Comparison of ENCODE assay signal across 9 cellular contexts in the genomic region with DNA sequence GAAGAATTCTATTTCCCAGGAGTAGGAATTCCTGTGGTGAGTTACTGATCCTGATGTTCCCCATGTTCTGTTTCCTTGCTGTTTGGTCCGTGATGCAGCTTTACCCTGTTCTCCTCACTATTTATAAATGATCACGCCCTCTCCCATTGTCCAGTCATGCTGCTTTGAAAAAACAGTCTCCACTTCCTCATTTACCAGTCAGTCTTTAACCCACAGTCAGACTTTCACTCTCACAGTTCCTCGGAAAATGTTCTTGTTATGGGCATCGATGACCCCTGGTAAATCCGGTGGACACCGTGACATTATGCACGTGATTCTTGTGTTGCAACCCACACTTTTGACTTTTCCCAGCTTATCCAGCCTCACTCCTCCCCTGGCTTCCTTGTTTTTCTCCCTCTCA. TPM values are rescaled to one million over a fixed set of nuclear protein-coding genes. Genes with fewer than 3 reads are reported as not detected.
A peak's percentile ranks its signal among the peaks of the same experiment; 100 is the strongest.
DNase-seq lines count a peak whose midpoint lies in the region; ATAC-seq, FAIRE-seq and TF ChIP-seq lines count a peak whose summit lies in the region.
"Had no signal": no experiment of that assay in that cellular context is flagged by ENCODE, and none has a peak within 500 bp of the region (broad histone marks: within the 10 kb centered on the region; RNA-seq: fewer than 3 reads in every experiment).

No MANE protein-coding gene starts in this region.

- H3K4me1 Mint-ChIP-seq in astrocyte (ENCODE audit: low read depth, unreplicated experiment), result peaks cover 24% of the 10 kb centered on the region
- H3K4me1 Mint-ChIP-seq in endothelial cell (ENCODE audit: unreplicated experiment), result peaks cover 4% of the 10 kb centered on the region

- ATAC-seq in GM19455 (IDR thresholded peaks at IDR 0.05; ENCODE audit: unreplicated experiment) (peak; percentile 82), HG03342 (IDR thresholded peaks at IDR 0.05; ENCODE audit: unreplicated experiment) (peak; percentile 100)

- H3K27me3 ChIP-seq in astrocyte (ENCODE audit: insufficient read depth, low read length) (no peaks in the 10 kb centered on the region), smooth muscle cell (ENCODE audit: low read depth) (no peaks in the 10 kb centered on the region)

- no peak overlapping the region for H3K4me3 Mint-ChIP-seq in astrocyte (ENCODE audit: unreplicated experiment)
- H3K4me3 Mint-ChIP-seq in endothelial cell (ENCODE audit: unreplicated experiment), result no peak overlapping the region

- H3K79me2 ChIP-seq in astrocyte (ENCODE audit: insufficient read depth, low read length) (no peaks in the 10 kb centered on the region), smooth muscle cell (ENCODE audit: low read depth) (no peaks in the 10 kb centered on the region)

- H3K36me3 Mint-ChIP-seq in astrocyte (ENCODE audit: low read depth, unreplicated experiment) (no peaks in the 10 kb centered on the region), endothelial cell (ENCODE audit: low read depth, unreplicated experiment) (peaks cover 5% of the 10 kb centered on the region)

- DNase-seq in AML-193 (lab: John Stamatoyannopoulos, UW) (peak; percentile 3 to 12), astrocyte (ENCODE audit: low read depth) (peak; percentile 51), smooth muscle cell (lab: John Stamatoyannopoulos, UW; ENCODE audit: unreplicated experiment) (no peak), endothelial cell (ENCODE audit: low spot score) (no peak), NCI-H1105 (lab: John Stamatoyannopoulos, UW) (no peak), GOT3 (lab: John Stamatoyannopoulos, UW) (no peak)
- DNase-seq: DND-41 had no signal

- H3K4me3 ChIP-seq in astrocyte (ENCODE audit: insufficient read depth, low read depth, low read length) (no peak overlapping the region), smooth muscle cell (no peak overlapping the region)

- H3K27ac ChIP-seq in astrocyte (ENCODE audit: low read depth, low read length), result peak overlapping the region; percentile 45
- H3K27ac ChIP-seq in smooth muscle cell (ENCODE audit: low read depth), result peak overlapping the region; percentile 48

- H4K20me1 ChIP-seq in astrocyte (ENCODE audit: insufficient read depth, low read length) (no peaks in the 10 kb centered on the region), smooth muscle cell (ENCODE audit: low read depth) (no peaks in the 10 kb centered on the region)

- H3K4me1 ChIP-seq in astrocyte (ENCODE audit: insufficient read depth, low read length) (no peaks in the 10 kb centered on the region), smooth muscle cell (ENCODE audit: low read depth) (no peaks in the 10 kb centered on the region)

- H3K9ac ChIP-seq in astrocyte (ENCODE audit: low read length) (no peak overlapping the region), smooth muscle cell (ENCODE audit: low read depth) (no peak overlapping the region)

- H3K27me3 Mint-ChIP-seq in astrocyte (ENCODE audit: low read depth, unreplicated experiment) (no peaks in the 10 kb centered on the region), endothelial cell (ENCODE audit: unreplicated experiment) (no peaks in the 10 kb centered on the region)

- WGBS in smooth muscle cell (ENCODE audit: low lambda C conversion rate), result 81% methylated on average over 7 of the region's 7 CpGs

- H3K9me3 Mint-ChIP-seq in astrocyte (ENCODE audit: unreplicated experiment) (no peaks in the 10 kb centered on the region), endothelial cell (ENCODE audit: unreplicated experiment) (peaks cover 5% of the 10 kb centered on the region)

- H3K27ac Mint-ChIP-seq in astrocyte (ENCODE audit: unreplicated experiment) (peak overlapping the region; percentile 63), endothelial cell (ENCODE audit: unreplicated experiment) (no peak overlapping the region)

- FAIRE-seq in astrocyte (lab: Jason Lieb, UNC), result peak; percentile 45

- H2AFZ ChIP-seq in astrocyte (ENCODE audit: low read depth, low read length), result peak overlapping the region; percentile 57
- H2AFZ ChIP-seq in smooth muscle cell (ENCODE audit: low read depth), result no peak overlapping the region

- H3K4me2 ChIP-seq in astrocyte (ENCODE audit: low read length), result peak overlapping the region; percentile 37
- H3K4me2 ChIP-seq in smooth muscle cell, result no peak overlapping the region

- H3K9me3 ChIP-seq in astrocyte (ENCODE audit: insufficient read depth, low read depth, low read length) (no peaks in the 10 kb centered on the region), smooth muscle cell (replicated peaks; ENCODE audit: low read depth) (no peaks in the 10 kb centered on the region)

- H3K36me3 ChIP-seq in astrocyte (ENCODE audit: insufficient read depth, low read length), result no peaks in the 10 kb centered on the region
- H3K36me3 ChIP-seq in smooth muscle cell (ENCODE audit: low read depth), result no peaks in the 10 kb centered on the region

- H3F3A ChIP-seq in smooth muscle cell (ENCODE audit: low read depth), result no peaks in the 10 kb centered on the region

- TF ChIP-seq CTCF in astrocyte (IDR thresholded peaks at IDR 0.05; ENCODE audit: insufficient read depth, low read depth, low read length) (no peak), smooth muscle cell (IDR thresholded peaks at IDR 0.05; ENCODE audit: borderline replicate concordance, insufficient read depth, poor library complexity, severe bottlenecking) (no peak), endothelial cell (IDR thresholded peaks at IDR 0.05; ENCODE audit: unreplicated experiment) (no peak)

RNA-seq across cellular contexts. Expression of a gene that starts 14.4 kb away (rescaled TPM):
- total RNA-seq in astrocyte (0.27 TPM in 1 of 2 replicates, not detected in the other), smooth muscle cell (0.13 and 0.31 TPM in 2 replicates), endothelial cell (ENCODE audit: unreplicated experiment) (8.2 TPM)
- polyA plus RNA-seq in smooth muscle cell, result 0.31 and 0.50 TPM in 2 replicates

Comparison
In these comparisons a context has a peak if more than half of its experiments do, and no peak if none do; other contexts are left out.
1. DNase-seq: peak in AML-193 (2 of 2) and astrocyte (single experiment); none in smooth muscle cell (single experiment), endothelial cell (single experiment), NCI-H1105 (single experiment) and GOT3 (single experiment).